In genomic region chr17:36198831-36199465, GRCh38 we compare ENCODE assay signal across 12 cellular contexts. TPM values are rescaled to one million over a fixed set of nuclear protein-coding genes. Genes with fewer than 3 reads are reported as not detected.
A peak's percentile ranks its signal among the peaks of the same experiment; 100 is the strongest.
DNase-seq lines count a peak whose midpoint lies in the region; ATAC-seq, FAIRE-seq and TF ChIP-seq lines count a peak whose summit lies in the region.
"Had no signal": no experiment of that assay in that cellular context is flagged by ENCODE, and none has a peak within 500 bp of the region (broad histone marks: within the 10 kb centered on the region; RNA-seq: fewer than 3 reads in every experiment).

No MANE protein-coding gene starts in this region.

- peaks cover 0 to 76% of the 10 kb centered on the region in 2 donors for H3K4me1 ChIP-seq in left lung
- H3K4me1 ChIP-seq in ascending aorta, result no peaks in the 10 kb centered on the region

- H3K27ac ChIP-seq in left lung (peak overlapping the region in 1 of 2 donors; percentile 19), ascending aorta (no peak overlapping the region)
- H3K27ac ChIP-seq: ovary had no signal

- H3K36me3 ChIP-seq in left lung (no peaks in the 10 kb centered on the region), ascending aorta (no peaks in the 10 kb centered on the region)
- H3K36me3 ChIP-seq: ovary had no signal

- DNase-seq in GM12891 (ENCODE audit: insufficient read length, low spot score) (no peak), NCI-H226 (peak; percentile 80), left lung (no peak), NCI-H146 (lab: John Stamatoyannopoulos, UW) (no peak), ascending aorta (ENCODE audit: low spot score in 2 of 2) (no peak), 8988T (no peak)
- no peak for DNase-seq in stimulated activated CD4-positive, alpha-beta T cell treated with anti-CD3 and anti-CD28 coated beads, Interleukin-12 subunit alpha, Interleukin-12 subunit beta, amount 100 ng/mL, for 4 hours
- DNase-seq: activated gamma-delta T cell treated with Interleukin-2 at 50 U/mL for 16 hours, NCI-H2171 treated with DMSO at 0.1 percent for 48 hours, ovary had no signal

- H3K27me3 ChIP-seq in left lung, result peaks cover 0 to 33% of the 10 kb centered on the region in 2 donors
- H3K27me3 ChIP-seq in ascending aorta, result no peaks in the 10 kb centered on the region
- H3K27me3 ChIP-seq: ovary had no signal

- TF ChIP-seq POLR2A in GM12891 (IDR thresholded peaks at IDR 0.05; ENCODE audit: low read depth, low read length), result no peak

- H3K9me3 ChIP-seq in left lung (no peaks in the 10 kb centered on the region), ascending aorta (no peaks in the 10 kb centered on the region)
- H3K9me3 ChIP-seq: ovary had no signal

- no peak for FAIRE-seq in GM12891 (lab: Jason Lieb, UNC)
- FAIRE-seq: endometrium had no signal

- intact Hi-C loops in left lung (cut with DNase I), result no loop called here
- intact Hi-C loops in ascending aorta (cut with DNase I), result no loop called here

- TF ChIP-seq CTCF in left lung (IDR thresholded peaks at IDR 0.05) (no peak), ascending aorta (IDR thresholded peaks at IDR 0.05) (no peak)

- H3K4me3 ChIP-seq in left lung (no peak overlapping the region), ascending aorta (no peak overlapping the region)
- H3K4me3 ChIP-seq: ovary had no signal

- ATAC-seq in GM21447 (IDR thresholded peaks at IDR 0.05; ENCODE audit: unreplicated experiment) (peak; percentile 22), left lung (peak; percentile 43)

TF ChIP-seq in GM12891, 5 proteins besides CTCF, POLR2A, EP300 and RAD21:
- TF ChIP-seq SPI1 (IDR thresholded peaks at IDR 0.05; ENCODE audit: low read depth, low read length) (0 out of 2 replicates have a peak, but pooled peaks have one; percentile 28), POU2F2 (IDR thresholded peaks at IDR 0.05; ENCODE audit: low read depth, low read length) (no peak)
TF ChIP-seq in GM12891: peak in this region for 1.

RNA-seq across cellular contexts. Expression of gene CCL3L1, which starts 2.4 kb away (rescaled TPM):
- polyA plus RNA-seq in GM12891 (2012; ENCODE audit: low read depth, missing spikeins), result 17.2 TPM
- total RNA-seq in left lung, result 10 to 100 TPM in 1 of 2 donors, under 1 TPM in 1; 0.38 to 11.7 TPM
- total RNA-seq in ascending aorta, result not detected

RNA-seq across cellular contexts. Expression of gene CCL4L2, which starts 11.9 kb away (rescaled TPM):
- 2.3 TPM for polyA plus RNA-seq in GM12891 (2012; ENCODE audit: low read depth, missing spikeins)
- total RNA-seq in left lung, result 10 to 100 TPM in 1 of 2 donors, 1 to 10 TPM in 1; 1.9 to 37.6 TPM
- not detected for total RNA-seq in ascending aorta

RNA-seq across cellular contexts. Expression of gene TBC1D3B, which starts 22.5 kb away (rescaled TPM):
- polyA plus RNA-seq in GM12891 (2012; ENCODE audit: low read depth, missing spikeins), result 3.3 TPM
- 1 to 10 TPM; 6.7 to 8.8 TPM for total RNA-seq in left lung
- total RNA-seq in ascending aorta, result not detected
